In the genomic region with DNA sequence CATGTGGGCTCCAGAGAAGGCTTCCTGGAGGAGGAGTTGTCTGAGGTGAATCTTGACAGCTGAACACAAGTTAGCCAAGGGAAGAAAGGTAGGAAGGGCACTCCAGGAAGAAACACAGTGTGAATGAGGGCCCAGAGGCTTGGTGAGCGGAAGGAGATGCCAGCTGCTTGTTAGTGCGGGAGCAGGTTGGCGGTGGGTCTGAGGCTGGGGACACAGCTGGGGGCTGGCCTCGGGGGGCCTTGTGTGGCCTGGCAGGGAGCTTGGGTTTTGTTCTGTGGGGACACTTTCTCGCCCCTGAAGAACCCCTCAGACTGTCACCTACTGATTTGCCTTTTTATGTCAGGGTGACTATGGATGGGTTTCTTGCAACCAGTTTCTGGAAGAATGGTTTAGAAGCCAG, we compare ENCODE assay signal across 26 cellular contexts.
"Had no signal": no experiment of that assay in that cellular context is flagged by ENCODE, and none has a peak within 500 bp of the region (broad histone marks: within the 10 kb centered on the region; RNA-seq: fewer than 3 reads in every experiment).

No MANE protein-coding gene starts in this region.

- ATAC-seq: activated CD4-positive, alpha-beta T cell treated with anti-CD3 and anti-CD28 coated beads for 36 hours; activated CD8-positive, alpha-beta memory T cell treated with anti-CD3 and anti-CD28 coated beads, Interleukin-2, amount 10 ng/mL, durations not matched to agents 7 days and 5 days; activated CD8-positive, alpha-beta T cell treated with anti-CD3 and anti-CD28 coated beads, Interleukin-2, amount 10 ng/mL, durations not matched to agents 7 days and 5 days; effector memory CD8-positive, alpha-beta T cell; gastroesophageal sphincter had no signal

- H3K27ac ChIP-seq: brain microvascular endothelial cell, epithelial cell of prostate, esophagus squamous epithelium, gastroesophageal sphincter had no signal

- H3K4me1 ChIP-seq: esophagus squamous epithelium, gastroesophageal sphincter had no signal

- DNase-seq: activated CD4-positive, alpha-beta memory T cell treated with anti-CD3 and anti-CD28 coated beads for 36 hours; activated CD4-positive, alpha-beta T cell treated with anti-CD3 and anti-CD28 coated beads for 36 hours; activated CD4-positive, alpha-beta T cell treated with anti-CD3 and anti-CD28 coated beads, Interleukin-2, amount 10 ng/mL, durations not matched to agents 24 days and 14 days; activated CD4-positive, CD25-positive, alpha-beta regulatory T cell; activated CD4-positive, CD25-positive, alpha-beta regulatory T cell treated with anti-CD3 and anti-CD28 coated beads, Interleukin-2, amount 50 U/mL, for 72 hours; activated CD8-positive, alpha-beta memory T cell treated with anti-CD3 and anti-CD28 coated beads, Interleukin-2, amount 10 ng/mL, durations not matched to agents 7 days and 5 days; activated CD8-positive, alpha-beta memory T cell treated with anti-CD3 and anti-CD28 coated beads, Interleukin-2, amount 50 U/mL, for 4 hours; activated CD8-positive, alpha-beta T cell treated with anti-CD3 and anti-CD28 coated beads, Interleukin-2, amount 10 ng/mL, durations not matched to agents 7 days and 5 days; activated gamma-delta T cell treated with Interleukin-2 at 50 U/mL for 16 hours; activated naive CD4-positive, alpha-beta T cell treated with anti-CD3 and anti-CD28 coated beads, Interleukin-2, amount 50 U/mL, for 16 hours; activated naive CD4-positive, alpha-beta T cell treated with Interleukin-2 at 50 U/mL for 16 hours; activated T-cell treated with anti-CD3 and anti-CD28 coated beads, Interleukin-2, amount 50 U/mL, for 1 hour; activated T-cell treated with anti-CD3 and anti-CD28 coated beads, Interleukin-2, amount 50 U/mL, for 48 hours; amniotic stem cell; anterior cingulate cortex; brain microvascular endothelial cell; cortex of kidney; dermis blood vessel endothelial cell; effector CD4-positive, alpha-beta T cell; effector memory CD8-positive, alpha-beta T cell; esophagus squamous epithelium; foreskin melanocyte; T-helper 1 cell; T-helper 2 cell had no signal

- H3K4me3 ChIP-seq: esophagus squamous epithelium, gastroesophageal sphincter had no signal

- H3K36me3 ChIP-seq: brain microvascular endothelial cell, esophagus squamous epithelium, gastroesophageal sphincter had no signal

- H3K9me3 ChIP-seq: esophagus squamous epithelium, gastroesophageal sphincter had no signal
